In the genomic region with DNA sequence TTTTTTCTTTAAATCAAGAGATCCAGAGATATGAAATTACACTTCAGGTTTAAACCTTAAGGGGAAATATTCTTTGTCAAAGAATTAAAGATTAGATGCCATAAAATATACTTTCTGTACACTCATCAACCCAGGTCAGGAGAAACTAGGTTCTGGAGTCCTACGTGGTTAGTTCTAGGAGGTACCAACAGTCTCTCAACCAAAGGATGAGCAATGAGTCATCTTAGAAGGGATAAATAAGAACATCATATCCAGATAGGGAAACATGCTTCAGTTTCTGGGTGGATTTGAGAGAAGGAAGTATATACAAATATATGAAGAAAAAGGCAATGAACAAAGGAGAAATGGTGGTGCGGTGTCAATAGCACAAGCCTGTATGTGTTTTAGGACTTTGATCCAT, we compare ENCODE assay signal across 16 cellular contexts.
DNase-seq lines count a peak whose midpoint lies in the region; ATAC-seq and TF ChIP-seq lines count a peak whose summit lies in the region.
"Had no signal": no experiment of that assay in that cellular context is flagged by ENCODE, and none has a peak within 500 bp of the region (broad histone marks: within the 10 kb centered on the region; RNA-seq: fewer than 3 reads in every experiment).

No MANE protein-coding gene starts in this region.

- no peaks in the 10 kb centered on the region for H3K27me3 ChIP-seq in RWPE2 (ENCODE audit: insufficient read depth, poor library complexity, severe bottlenecking)
- H3K27me3 ChIP-seq in smooth muscle cell (ENCODE audit: low read depth): no peaks in the 10 kb centered on the region
- H3K27me3 ChIP-seq: sigmoid colon, transverse colon had no signal

- H3K4me3 ChIP-seq in RWPE2 (ENCODE audit: severe bottlenecking) (no peak overlapping the region), smooth muscle cell (no peak overlapping the region)
- H3K4me3 ChIP-seq: sigmoid colon, transverse colon had no signal

- no peaks in the 10 kb centered on the region for H3K4me1 ChIP-seq in RWPE2 (ENCODE audit: insufficient read depth, poor library complexity, severe bottlenecking)
- no peaks in the 10 kb centered on the region for H3K4me1 ChIP-seq in smooth muscle cell (ENCODE audit: low read depth)
- H3K4me1 ChIP-seq: sigmoid colon had no signal

- WGBS in smooth muscle cell (ENCODE audit: low lambda C conversion rate): 82% methylated on average over 2 of the region's 2 CpGs

- no peak overlapping the region for H3K4me2 ChIP-seq in smooth muscle cell

- TF ChIP-seq CTCF in RWPE2 (IDR thresholded peaks at IDR 0.05; ENCODE audit: poor library complexity, severe bottlenecking) (no peak), smooth muscle cell (IDR thresholded peaks at IDR 0.05; ENCODE audit: borderline replicate concordance, insufficient read depth, poor library complexity, severe bottlenecking) (no peak)

- no peak overlapping the region for H3K4me3 Mint-ChIP-seq in activated T-cell treated with anti-CD3 and anti-CD28 coated beads, Interleukin-2, amount 50 U/mL, for 24 hours
- no peak overlapping the region for H3K4me3 Mint-ChIP-seq in activated T-cell treated with anti-CD3 and anti-CD28 coated beads, Interleukin-2, amount 50 U/mL, for 4 hours
- H3K4me3 Mint-ChIP-seq in stimulated activated effector memory CD8-positive, alpha-beta T cell treated with anti-CD3 and anti-CD28 coated beads, Interleukin-12 subunit alpha, Interleukin-12 subunit beta, amount 100 ng/mL, for 72 hours: no peak overlapping the region
- H3K4me3 Mint-ChIP-seq: activated naive CD8-positive, alpha-beta T cell treated with anti-CD3 and anti-CD28 coated beads, Interleukin-2, amount 10 ng/mL, durations not matched to agents 7 days and 5 days; mesothelial cell of epicardium had no signal

- peaks cover 11% of the 10 kb centered on the region for H3K4me1 Mint-ChIP-seq in activated T-cell treated with anti-CD3 and anti-CD28 coated beads, Interleukin-2, amount 50 U/mL, for 24 hours (ENCODE audit: low read depth)
- peaks cover 6% of the 10 kb centered on the region for H3K4me1 Mint-ChIP-seq in activated T-cell treated with anti-CD3 and anti-CD28 coated beads, Interleukin-2, amount 50 U/mL, for 4 hours (ENCODE audit: low read depth)
- peaks cover 12% of the 10 kb centered on the region for H3K4me1 Mint-ChIP-seq in stimulated activated effector memory CD8-positive, alpha-beta T cell treated with anti-CD3 and anti-CD28 coated beads, Interleukin-12 subunit alpha, Interleukin-12 subunit beta, amount 100 ng/mL, for 72 hours
- H3K4me1 Mint-ChIP-seq: mesothelial cell of epicardium had no signal

- no peak overlapping the region for H3K9ac ChIP-seq in smooth muscle cell (ENCODE audit: low read depth)

- no peak for ATAC-seq in activated T-cell treated with anti-CD3 and anti-CD28 coated beads, Interleukin-2, amount 50 U/mL, for 4 hours
- ATAC-seq in RWPE2 (ENCODE audit: low read depth) (0 out of 3 replicates have a peak, but pooled peaks have one; percentile 26), GM21737 (IDR thresholded peaks at IDR 0.05; ENCODE audit: unreplicated experiment) (no peak)
- ATAC-seq in stimulated activated effector memory CD8-positive, alpha-beta T cell treated with anti-CD3 and anti-CD28 coated beads, Interleukin-12 subunit alpha, Interleukin-12 subunit beta, amount 100 ng/mL, for 72 hours: peak; percentile 60

- H3K36me3 Mint-ChIP-seq in activated T-cell treated with anti-CD3 and anti-CD28 coated beads, Interleukin-2, amount 50 U/mL, for 24 hours (ENCODE audit: low read depth): peaks cover 40% of the 10 kb centered on the region
- H3K36me3 Mint-ChIP-seq in activated T-cell treated with anti-CD3 and anti-CD28 coated beads, Interleukin-2, amount 50 U/mL, for 4 hours (ENCODE audit: insufficient read depth): peaks cover 17% of the 10 kb centered on the region
- H3K36me3 Mint-ChIP-seq in stimulated activated effector memory CD8-positive, alpha-beta T cell treated with anti-CD3 and anti-CD28 coated beads, Interleukin-12 subunit alpha, Interleukin-12 subunit beta, amount 100 ng/mL, for 72 hours: peaks cover 38% of the 10 kb centered on the region

- H3F3A ChIP-seq in smooth muscle cell (ENCODE audit: low read depth): peaks cover 4% of the 10 kb centered on the region

- peak overlapping the region; percentile 32 for H3K27ac Mint-ChIP-seq in activated T-cell treated with anti-CD3 and anti-CD28 coated beads, Interleukin-2, amount 50 U/mL, for 24 hours
- H3K27ac Mint-ChIP-seq in stimulated activated effector memory CD8-positive, alpha-beta T cell treated with anti-CD3 and anti-CD28 coated beads, Interleukin-12 subunit alpha, Interleukin-12 subunit beta, amount 100 ng/mL, for 72 hours: peak overlapping the region; percentile 58
- H3K27ac Mint-ChIP-seq: activated naive CD8-positive, alpha-beta T cell treated with anti-CD3 and anti-CD28 coated beads, Interleukin-2, amount 10 ng/mL, durations not matched to agents 7 days and 5 days; mesothelial cell of epicardium had no signal

- no peaks in the 10 kb centered on the region for H3K27me3 Mint-ChIP-seq in activated T-cell treated with anti-CD3 and anti-CD28 coated beads, Interleukin-2, amount 50 U/mL, for 24 hours
- H3K27me3 Mint-ChIP-seq in activated T-cell treated with anti-CD3 and anti-CD28 coated beads, Interleukin-2, amount 50 U/mL, for 4 hours (ENCODE audit: low read depth): no peaks in the 10 kb centered on the region
- H3K27me3 Mint-ChIP-seq: activated naive CD8-positive, alpha-beta T cell treated with anti-CD3 and anti-CD28 coated beads, Interleukin-2, amount 10 ng/mL, durations not matched to agents 7 days and 5 days had no signal

- H4K20me1 ChIP-seq in smooth muscle cell (ENCODE audit: low read depth): no peaks in the 10 kb centered on the region

- H2AFZ ChIP-seq in smooth muscle cell (ENCODE audit: low read depth): no peak overlapping the region

- H3K36me3 ChIP-seq in RWPE2 (ENCODE audit: low read depth) (peaks cover 38% of the 10 kb centered on the region), smooth muscle cell (ENCODE audit: low read depth) (peaks cover 7% of the 10 kb centered on the region)

- no peaks in the 10 kb centered on the region for H3K79me2 ChIP-seq in smooth muscle cell (ENCODE audit: low read depth)

- no peaks in the 10 kb centered on the region for H3K9me3 ChIP-seq in RWPE2 (ENCODE audit: severe bottlenecking)
- H3K9me3 ChIP-seq in smooth muscle cell (replicated peaks; ENCODE audit: low read depth): no peaks in the 10 kb centered on the region
- H3K9me3 ChIP-seq: sigmoid colon, transverse colon had no signal

- H3K9me3 Mint-ChIP-seq in activated T-cell treated with anti-CD3 and anti-CD28 coated beads, Interleukin-2, amount 50 U/mL, for 24 hours: no peaks in the 10 kb centered on the region
- H3K9me3 Mint-ChIP-seq in activated T-cell treated with anti-CD3 and anti-CD28 coated beads, Interleukin-2, amount 50 U/mL, for 4 hours: no peaks in the 10 kb centered on the region
- no peaks in the 10 kb centered on the region for H3K9me3 Mint-ChIP-seq in stimulated activated effector memory CD8-positive, alpha-beta T cell treated with anti-CD3 and anti-CD28 coated beads, Interleukin-12 subunit alpha, Interleukin-12 subunit beta, amount 100 ng/mL, for 72 hours
- H3K9me3 Mint-ChIP-seq: activated naive CD8-positive, alpha-beta T cell treated with anti-CD3 and anti-CD28 coated beads, Interleukin-2, amount 10 ng/mL, durations not matched to agents 7 days and 5 days; mesothelial cell of epicardium had no signal

- DNase-seq in activated T-cell treated with anti-CD3 and anti-CD28 coated beads, Interleukin-2, amount 50 U/mL, for 24 hours: no peak
- DNase-seq in activated T-cell treated with anti-CD3 and anti-CD28 coated beads, Interleukin-2, amount 50 U/mL, for 4 hours: no peak
- DNase-seq in RWPE2 (ENCODE audit: low spot score) (no peak), fibroblast of peridontal ligament (ENCODE audit: extremely low read depth) (peak; percentile 10), smooth muscle cell (lab: John Stamatoyannopoulos, UW; ENCODE audit: unreplicated experiment) (no peak)
- no peak for DNase-seq in stimulated activated effector memory CD8-positive, alpha-beta T cell treated with anti-CD3 and anti-CD28 coated beads, Interleukin-12 subunit alpha, Interleukin-12 subunit beta, amount 100 ng/mL, for 72 hours (ENCODE audit: low spot score in 2 of 2)
- no peak for DNase-seq in stimulated activated CD4-positive, alpha-beta T cell treated with anti-CD3 and anti-CD28 coated beads, Interleukin-4, amount 100 ng/mL, for 4 hours
- DNase-seq: ACHN; activated naive CD8-positive, alpha-beta T cell treated with anti-CD3 and anti-CD28 coated beads, Interleukin-2, amount 10 ng/mL, durations not matched to agents 7 days and 5 days; glutamatergic neuron; NCI-H2107; occipital lobe; sigmoid colon; transverse colon had no signal

- H3K27ac ChIP-seq in RWPE2 (ENCODE audit: poor library complexity, severe bottlenecking) (no peak overlapping the region), smooth muscle cell (ENCODE audit: low read depth) (no peak overlapping the region)
- H3K27ac ChIP-seq: sigmoid colon, transverse colon had no signal

Comparison
In these comparisons a context has a peak if more than half of its experiments do, and no peak if none do; other contexts are left out.
1. ATAC-seq: peak in RWPE2 (single experiment) and stimulated activated effector memory CD8-positive, alpha-beta T cell treated with anti-CD3 and anti-CD28 coated beads, Interleukin-12 subunit alpha, Interleukin-12 subunit beta, amount 100 ng/mL, for 72 hours (single experiment); none in activated T-cell treated with anti-CD3 and anti-CD28 coated beads, Interleukin-2, amount 50 U/mL, for 4 hours (0 of 2) and GM21737 (single experiment).